10 cellular contexts compared by ENCODE assay signal in the genomic region with DNA sequence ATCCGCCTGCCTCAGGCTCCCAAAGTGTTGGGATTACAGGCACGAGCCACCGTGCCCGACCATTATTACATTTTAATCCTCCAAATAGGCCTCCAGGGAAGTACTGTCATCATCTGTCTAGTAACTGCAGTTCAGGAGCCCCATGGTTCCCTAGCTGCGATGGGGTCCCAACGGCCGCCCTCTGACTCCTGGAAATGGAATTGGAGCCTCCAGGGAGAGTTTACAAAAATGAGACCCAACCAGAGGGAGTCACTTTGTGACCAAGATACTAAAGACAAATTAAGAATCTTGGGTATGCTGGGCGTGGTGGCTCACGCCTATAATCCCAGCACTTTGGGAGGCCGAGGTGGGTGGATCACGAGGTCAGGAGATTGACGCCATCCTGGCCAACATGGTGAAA. TPM values are rescaled to one million over a fixed set of nuclear protein-coding genes. Genes with fewer than 3 reads are reported as not detected.
"Had no signal": no experiment of that assay in that cellular context is flagged by ENCODE, and none has a peak within 500 bp of the region (broad histone marks: within the 10 kb centered on the region; RNA-seq: fewer than 3 reads in every experiment).

No MANE protein-coding gene starts in this region.

- H3K36me3 Mint-ChIP-seq: IgD-negative memory B cell had no signal

- H3K27ac ChIP-seq: GM23248, HL-60 had no signal

- H3K4me1 Mint-ChIP-seq: IgD-negative memory B cell had no signal

- H3K4me3 Mint-ChIP-seq: HFFc6, IgD-negative memory B cell had no signal

- DNase-seq: GM23248, GOT3, H7, HFFc6, KBM-7 had no signal

- H3K36me3 ChIP-seq: HAP-1 had no signal

- H2AFZ ChIP-seq: GM23248 had no signal

- H3K9ac ChIP-seq: GM23248 had no signal

- H3K27ac Mint-ChIP-seq: HFFc6, IgD-negative memory B cell had no signal

- H3K4me3 ChIP-seq: GM23248, HAP-1 had no signal

- H3K27me3 Mint-ChIP-seq: IgD-negative memory B cell had no signal

- H3K9me3 Mint-ChIP-seq: HFFc6, IgD-negative memory B cell had no signal

- H3K9me3 ChIP-seq: HAP-1 had no signal

- ATAC-seq: HCT116, HepG2 had no signal

RNA-seq across cellular contexts. Expression of a gene that starts 36.7 kb away (rescaled TPM):
- total RNA-seq: HepG2 had no signal
- polyA plus RNA-seq: HepG2, IgD-negative memory B cell had no signal
